In the genomic region with DNA sequence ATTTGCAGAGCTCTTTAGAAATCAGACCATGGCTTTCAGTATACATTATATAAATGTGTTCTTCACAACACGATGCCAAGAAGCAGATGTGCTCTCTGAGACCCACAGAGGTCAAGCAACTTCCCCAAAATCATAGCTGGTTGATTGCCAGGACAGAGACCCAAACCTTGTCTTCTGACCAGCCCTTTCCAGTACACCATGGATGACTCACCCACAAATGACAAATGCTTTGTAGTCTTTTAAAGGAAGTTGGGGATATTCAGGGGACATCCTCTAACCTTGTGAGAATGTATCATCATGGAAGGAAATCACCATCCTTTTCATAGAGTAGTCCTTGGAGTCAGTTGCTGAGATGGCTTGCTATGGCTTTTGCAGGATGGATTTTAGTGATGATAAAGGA, we compare ENCODE assay signal across 12 cellular contexts. TPM values are rescaled to one million over a fixed set of nuclear protein-coding genes. Genes with fewer than 3 reads are reported as not detected.
A peak's percentile ranks its signal among the peaks of the same experiment; 100 is the strongest.
DNase-seq lines count a peak whose midpoint lies in the region; ATAC-seq and TF ChIP-seq lines count a peak whose summit lies in the region.
"Had no signal": no experiment of that assay in that cellular context is flagged by ENCODE, and none has a peak within 500 bp of the region (broad histone marks: within the 10 kb centered on the region; RNA-seq: fewer than 3 reads in every experiment).

No MANE protein-coding gene starts in this region.

- ATAC-seq in PC-3 = peak; percentile 64
- ATAC-seq in stimulated activated effector memory CD8-positive, alpha-beta T cell treated with anti-CD3 and anti-CD28 coated beads, Interleukin-12 subunit alpha, Interleukin-12 subunit beta, amount 100 ng/mL, for 72 hours = no peak
- ATAC-seq in GM18520 (IDR thresholded peaks at IDR 0.05; ENCODE audit: unreplicated experiment) = no peak
- ATAC-seq: activated T-cell treated with anti-CD3 and anti-CD28 coated beads, Interleukin-2, amount 50 U/mL, for 4 hours; T-helper 17 cell had no signal

- H3K27ac ChIP-seq in PC-3 (ENCODE audit: low read length) = peak overlapping the region; percentile 98

- H3K4me3 ChIP-seq in PC-3 (ENCODE audit: low read length) (peak overlapping the region; percentile 34; the same call in 1 of the 2 replicates), epithelial cell of proximal tubule (ENCODE audit: low read depth, low read length) (no peak overlapping the region)

- H2AFZ ChIP-seq in PC-3 (ENCODE audit: low read length) = no peak overlapping the region

- no peaks in the 10 kb centered on the region for H3K9me2 ChIP-seq in PC-3 (replicated peaks; ENCODE audit: low read length)

- H3K79me2 ChIP-seq in PC-3 (ENCODE audit: low read length) = peaks cover 88% of the 10 kb centered on the region

- peaks cover 44% of the 10 kb centered on the region for H3K4me1 Mint-ChIP-seq in Calu3 (ENCODE audit: low read depth, unreplicated experiment)
- peaks cover 89% of the 10 kb centered on the region for H3K4me1 Mint-ChIP-seq in neural crest cell
- H3K4me1 Mint-ChIP-seq in stimulated activated effector memory CD8-positive, alpha-beta T cell treated with anti-CD3 and anti-CD28 coated beads, Interleukin-12 subunit alpha, Interleukin-12 subunit beta, amount 100 ng/mL, for 72 hours = peaks cover 6% of the 10 kb centered on the region
- H3K4me1 Mint-ChIP-seq: T-helper 17 cell had no signal

- no peak overlapping the region for H3K4me3 Mint-ChIP-seq in Calu3 (ENCODE audit: low read depth, unreplicated experiment)
- no peak overlapping the region for H3K4me3 Mint-ChIP-seq in neural crest cell
- H3K4me3 Mint-ChIP-seq in stimulated activated effector memory CD8-positive, alpha-beta T cell treated with anti-CD3 and anti-CD28 coated beads, Interleukin-12 subunit alpha, Interleukin-12 subunit beta, amount 100 ng/mL, for 72 hours = no peak overlapping the region
- H3K4me3 Mint-ChIP-seq: activated T-cell treated with anti-CD3 and anti-CD28 coated beads, Interleukin-2, amount 50 U/mL, for 4 hours; T-helper 17 cell had no signal

- H3K9me3 Mint-ChIP-seq in Calu3 (ENCODE audit: low read depth, unreplicated experiment) (no peaks in the 10 kb centered on the region), neural crest cell (no peaks in the 10 kb centered on the region)
- peaks cover 3% of the 10 kb centered on the region for H3K9me3 Mint-ChIP-seq in stimulated activated effector memory CD8-positive, alpha-beta T cell treated with anti-CD3 and anti-CD28 coated beads, Interleukin-12 subunit alpha, Interleukin-12 subunit beta, amount 100 ng/mL, for 72 hours

- H3K27me3 ChIP-seq in PC-3 (ENCODE audit: low read length) = no peaks in the 10 kb centered on the region

- intact Hi-C loops in Calu3 (cut with micrococcal nuclease; ENCODE audit: unreplicated experiment) (no loop called here), PC-3 (cut with micrococcal nuclease) (loop anchor here (2.0 kb wide), 2 partner anchors 24 to 30 kb away; a partner anchor contains a TSS)

- H3K36me3 Mint-ChIP-seq in Calu3 (ENCODE audit: insufficient read depth, unreplicated experiment) (peaks cover 6% of the 10 kb centered on the region), neural crest cell (ENCODE audit: low read depth) (peaks cover 22% of the 10 kb centered on the region)
- no peaks in the 10 kb centered on the region for H3K36me3 Mint-ChIP-seq in stimulated activated effector memory CD8-positive, alpha-beta T cell treated with anti-CD3 and anti-CD28 coated beads, Interleukin-12 subunit alpha, Interleukin-12 subunit beta, amount 100 ng/mL, for 72 hours

- no peaks in the 10 kb centered on the region for H3K27me3 Mint-ChIP-seq in Calu3 (ENCODE audit: unreplicated experiment)
- H3K27me3 Mint-ChIP-seq in neural crest cell (ENCODE audit: low read depth) = no peaks in the 10 kb centered on the region
- H3K27me3 Mint-ChIP-seq: T-helper 17 cell had no signal

- H3K4me1 ChIP-seq in PC-3 (ENCODE audit: insufficient read depth, low read length) = peaks cover 51% of the 10 kb centered on the region

- DNase-seq in Calu3 (no peak), PC-3 (peak; percentile 79), epithelial cell of proximal tubule (ENCODE audit: low read depth) (peak; percentile 73), neural crest cell (ENCODE audit: low read depth, low spot score) (no peak), iPS-NIHi7 (ENCODE audit: extremely low spot score) (no peak), HuH-7 (ENCODE audit: low spot score) (no peak)
- no peak for DNase-seq in stimulated activated effector memory CD8-positive, alpha-beta T cell treated with anti-CD3 and anti-CD28 coated beads, Interleukin-12 subunit alpha, Interleukin-12 subunit beta, amount 100 ng/mL, for 72 hours (ENCODE audit: low spot score in 2 of 2)
- DNase-seq: activated T-cell treated with anti-CD3 and anti-CD28 coated beads, Interleukin-2, amount 50 U/mL, for 4 hours; erythroblast; NCI-H2081; T-helper 17 cell had no signal

- peak overlapping the region; percentile 64 for H3K9ac ChIP-seq in PC-3 (ENCODE audit: low read length)

- no peaks in the 10 kb centered on the region for H3F3A ChIP-seq in PC-3 (ENCODE audit: low read length, unreplicated experiment)

- H3K9me3 ChIP-seq in PC-3 (ENCODE audit: low read length) = no peaks in the 10 kb centered on the region

- peak overlapping the region; percentile 34 for H3K27ac Mint-ChIP-seq in Calu3 (ENCODE audit: unreplicated experiment)
- H3K27ac Mint-ChIP-seq in neural crest cell (ENCODE audit: unreplicated experiment) = peak overlapping the region; percentile 7
- H3K27ac Mint-ChIP-seq in stimulated activated effector memory CD8-positive, alpha-beta T cell treated with anti-CD3 and anti-CD28 coated beads, Interleukin-12 subunit alpha, Interleukin-12 subunit beta, amount 100 ng/mL, for 72 hours = no peak overlapping the region
- H3K27ac Mint-ChIP-seq: T-helper 17 cell had no signal

- CTCF ChIA-PET in Calu3 (lab: Charles Lee) = interaction anchor here (0.6 to 1.0 kb wide), 2 partner anchors 16 to 340 kb away, joined by 3 read pairs; no protein-coding TSS in a partner anchor
- CTCF ChIA-PET in PC-3 (lab: Charles Lee) = no interaction called here

- BruUV-seq in Calu3 (replicated peaks; lab: Mats Ljungman, UMichigan) = no TSS peak
- no TSS peak for BruUV-seq in PC-3 (replicated peaks; lab: Mats Ljungman, UMichigan)

- peaks cover 8% of the 10 kb centered on the region; the same call in 1 of the 2 replicates for H3K36me3 ChIP-seq in PC-3 (ENCODE audit: low read depth, low read length)

- POLR2A ChIA-PET in PC-3 (lab: Charles Lee; ENCODE audit: unreplicated experiment) = interaction anchor here (0.5 kb wide), 1 partner anchor 132 kb away, joined by 3 read pairs; no protein-coding TSS in a partner anchor

- no peaks in the 10 kb centered on the region for H4K20me1 ChIP-seq in PC-3 (ENCODE audit: low read length)

- peak overlapping the region; percentile 77 for H3K4me2 ChIP-seq in PC-3 (ENCODE audit: low read length)

- TF ChIP-seq CTCF in Calu3 (IDR thresholded peaks at IDR 0.05; ENCODE audit: unreplicated experiment) = no peak
- TF ChIP-seq CTCF in PC-3 (conservative IDR thresholded peaks at IDR 0.05; ENCODE audit: low read depth, low read length) = no peak
- no peak for TF ChIP-seq CTCF in epithelial cell of proximal tubule (conservative IDR thresholded peaks at IDR 0.05; ENCODE audit: low read depth, low read length)
- TF ChIP-seq CTCF in neural crest cell (conservative IDR thresholded peaks at IDR 0.05) = no peak

RNA-seq across cellular contexts. Expression of a gene that starts 30.1 kb away (rescaled TPM):
- 37.3 and 48.0 TPM in 2 replicates for total RNA-seq in Calu3 (2022)
- total RNA-seq in PC-3 (2014; rRNA removed) = 21.2 and 23.4 TPM in 2 replicates
- total RNA-seq in epithelial cell of proximal tubule = 8.8 and 22.1 TPM in 2 replicates
- total RNA-seq in neural crest cell = 195 and 199 TPM in 2 replicates

Comparison
In these comparisons a context has a peak if more than half of its experiments do, and no peak if none do; other contexts are left out.
1. DNase-seq: peak in PC-3 (single experiment) and epithelial cell of proximal tubule (single experiment); none in Calu3 (single experiment), neural crest cell (single experiment), stimulated activated effector memory CD8-positive, alpha-beta T cell treated with anti-CD3 and anti-CD28 coated beads, Interleukin-12 subunit alpha, Interleukin-12 subunit beta, amount 100 ng/mL, for 72 hours (0 of 2), iPS-NIHi7 (single experiment) and HuH-7 (single experiment).